ENCODE assay signal across 8 cellular contexts in genomic region chr7:39951156-39951942, GRCh38. TPM values are rescaled to one million over a fixed set of nuclear protein-coding genes. Genes with fewer than 3 reads are reported as not detected.
DNase-seq lines count a peak whose midpoint lies in the region; ATAC-seq and TF ChIP-seq lines count a peak whose summit lies in the region.

No MANE protein-coding gene starts in this region.

- peaks cover 8% of the 10 kb centered on the region for H3K36me3 Mint-ChIP-seq in activated T-cell treated with anti-CD3 and anti-CD28 coated beads, Interleukin-2, amount 50 U/mL, for 4 hours (ENCODE audit: insufficient read depth)
- H3K36me3 Mint-ChIP-seq in naive B cell = peaks cover 7 to 14% of the 10 kb centered on the region in 2 donors
- peaks cover 9% of the 10 kb centered on the region for H3K36me3 Mint-ChIP-seq in stimulated activated memory B cell treated with anti-CD40 and anti-IgM and Interleukin-4, amounts not matched to agents 10 μg/mL and 1 μg/mL and 100 μg/mL, for 72 hours

- peak overlapping the region; percentile 96 for H3K4me3 Mint-ChIP-seq in activated T-cell treated with anti-CD3 and anti-CD28 coated beads, Interleukin-2, amount 50 U/mL, for 4 hours
- peak overlapping the region; percentile 92 to 100 (median 98) for H3K4me3 Mint-ChIP-seq in naive B cell
- H3K4me3 Mint-ChIP-seq in stimulated activated memory B cell treated with anti-CD40 and anti-IgM and Interleukin-4, amounts not matched to agents 10 μg/mL and 1 μg/mL and 100 μg/mL, for 72 hours = peak overlapping the region; percentile 95

- peak; percentile 55 for DNase-seq in AG10803 (ENCODE audit: low read depth)
- peak; percentile 63 for DNase-seq in activated T-cell treated with anti-CD3 and anti-CD28 coated beads, Interleukin-2, amount 50 U/mL, for 4 hours
- DNase-seq in esophagus squamous epithelium (lab: John Stamatoyannopoulos, UW) = no peak
- peak; percentile 74 for DNase-seq in naive B cell

- peaks cover 27% of the 10 kb centered on the region for H3K4me1 ChIP-seq in OCI-LY3 (ENCODE audit: low read length)
- H3K4me1 ChIP-seq in esophagus squamous epithelium = peaks cover 5 to 51% (median 26%) of the 10 kb centered on the region in 3 donors

- H2AFZ ChIP-seq in OCI-LY3 (ENCODE audit: low read depth, low read length) = no peak overlapping the region

- peak; percentile 38 for TF ChIP-seq CTCF in AG10803 (conservative IDR thresholded peaks at IDR 0.05; ENCODE audit: low read length)
- peak; percentile 45 for TF ChIP-seq CTCF in OCI-LY3 (IDR thresholded peaks at IDR 0.05; ENCODE audit: low read depth, low read length)
- peak in 5 of 6 experiments; percentile 22 to 40 (median 29) for TF ChIP-seq CTCF in esophagus squamous epithelium (IDR thresholded peaks at IDR 0.05)

- H3K27ac ChIP-seq in OCI-LY3 (ENCODE audit: low read length) (peak overlapping the region; percentile 99), esophagus squamous epithelium (peak overlapping the region; percentile 95 to 100 (median 98))

- H3K4me3 ChIP-seq in AG10803 (ENCODE audit: low read length) = peak overlapping the region; percentile 93
- H3K4me3 ChIP-seq in OCI-LY3 (ENCODE audit: low read length) = peak overlapping the region; percentile 96
- H3K4me3 ChIP-seq in esophagus squamous epithelium = peak overlapping the region; percentile 71 to 95 (median 90)

- intact Hi-C loops in esophagus squamous epithelium (cut with DNase I) = loop anchor here (10.0 kb wide), 1 partner anchor 103 kb away; no protein-coding TSS in a partner anchor

- ATAC-seq in GM18873 (IDR thresholded peaks at IDR 0.05; ENCODE audit: low FRiP score, unreplicated experiment) = peak; percentile 17
- ATAC-seq in HG03175 (IDR thresholded peaks at IDR 0.05; ENCODE audit: unreplicated experiment) = peak; percentile 26
- ATAC-seq in activated T-cell treated with anti-CD3 and anti-CD28 coated beads, Interleukin-2, amount 50 U/mL, for 4 hours = peak; percentile 15 to 27
- ATAC-seq in naive B cell (ENCODE audit: low read depth in 2 of 2) = peak; percentile 23 to 27
- ATAC-seq in stimulated activated memory B cell treated with anti-CD40 and anti-IgM and Interleukin-4, amounts not matched to agents 10 μg/mL and 1 μg/mL and 100 μg/mL, for 72 hours = peak; percentile 44

- no CpG with 5 or more reads among the region's 78 CpGs for WGBS in esophagus squamous epithelium, 2 donors

- H3K9me3 Mint-ChIP-seq in activated T-cell treated with anti-CD3 and anti-CD28 coated beads, Interleukin-2, amount 50 U/mL, for 4 hours = no peaks in the 10 kb centered on the region
- H3K9me3 Mint-ChIP-seq in naive B cell = no peaks in the 10 kb centered on the region
- no peaks in the 10 kb centered on the region for H3K9me3 Mint-ChIP-seq in stimulated activated memory B cell treated with anti-CD40 and anti-IgM and Interleukin-4, amounts not matched to agents 10 μg/mL and 1 μg/mL and 100 μg/mL, for 72 hours

- H3K9ac ChIP-seq in OCI-LY3 (ENCODE audit: low read length) = peak overlapping the region; percentile 95

- no peak for TF ChIP-seq POLR2A in esophagus squamous epithelium (IDR thresholded peaks at IDR 0.05)

- H3K9me3 ChIP-seq in OCI-LY3 (ENCODE audit: insufficient read depth, low read length) (no peaks in the 10 kb centered on the region), esophagus squamous epithelium (no peaks in the 10 kb centered on the region)

- H3K27ac Mint-ChIP-seq in naive B cell = peak overlapping the region; percentile 91 to 100 (median 97)
- H3K27ac Mint-ChIP-seq in stimulated activated memory B cell treated with anti-CD40 and anti-IgM and Interleukin-4, amounts not matched to agents 10 μg/mL and 1 μg/mL and 100 μg/mL, for 72 hours = peak overlapping the region; percentile 79

- H3K27me3 ChIP-seq in OCI-LY3 (ENCODE audit: low read depth, low read length) (no peaks in the 10 kb centered on the region), esophagus squamous epithelium (no peaks in the 10 kb centered on the region)

- peaks cover 20% of the 10 kb centered on the region for H3K36me3 ChIP-seq in OCI-LY3 (replicated peaks; ENCODE audit: low read depth, low read length)
- no peaks in the 10 kb centered on the region for H3K36me3 ChIP-seq in esophagus squamous epithelium

- H3K79me2 ChIP-seq in OCI-LY3 (ENCODE audit: low read length) = peaks cover 69% of the 10 kb centered on the region

- peaks cover 47% of the 10 kb centered on the region for H3K4me1 Mint-ChIP-seq in activated T-cell treated with anti-CD3 and anti-CD28 coated beads, Interleukin-2, amount 50 U/mL, for 4 hours (ENCODE audit: low read depth)
- H3K4me1 Mint-ChIP-seq in naive B cell = peaks cover 38 to 56% (median 46%) of the 10 kb centered on the region in 3 donors
- peaks cover 43% of the 10 kb centered on the region for H3K4me1 Mint-ChIP-seq in stimulated activated memory B cell treated with anti-CD40 and anti-IgM and Interleukin-4, amounts not matched to agents 10 μg/mL and 1 μg/mL and 100 μg/mL, for 72 hours

- H4K20me1 ChIP-seq in OCI-LY3 (ENCODE audit: insufficient read depth, low read length) = peaks cover 46% of the 10 kb centered on the region

- peak overlapping the region; percentile 89 for H3K4me2 ChIP-seq in OCI-LY3 (ENCODE audit: low read length)

- H3K27me3 Mint-ChIP-seq in activated T-cell treated with anti-CD3 and anti-CD28 coated beads, Interleukin-2, amount 50 U/mL, for 4 hours (ENCODE audit: low read depth) = no peaks in the 10 kb centered on the region
- H3K27me3 Mint-ChIP-seq in naive B cell = no peaks in the 10 kb centered on the region
- no peaks in the 10 kb centered on the region for H3K27me3 Mint-ChIP-seq in stimulated activated memory B cell treated with anti-CD40 and anti-IgM and Interleukin-4, amounts not matched to agents 10 μg/mL and 1 μg/mL and 100 μg/mL, for 72 hours

RNA-seq across cellular contexts. Expression of gene CDK13, which starts 1.3 kb away (rescaled TPM):
- 10 to 100 TPM; 33.9 to 39.3 (median 35.9) TPM for total RNA-seq in activated T-cell treated with anti-CD3 and anti-CD28 coated beads, Interleukin-2, amount 50 U/mL, for 4 hours
- total RNA-seq in esophagus squamous epithelium = 10 to 100 TPM; 46.0 to 99.8 (median 66.0) TPM
- polyA plus RNA-seq in naive B cell (ENCODE audit: low read depth in 6 of 6) = 100 to 1,000 TPM in 1 of 6 donors, 10 to 100 TPM in 5; 21.1 to 148 (median 56.2) TPM
